In genomic region chr11:93225642-93226041, GRCh38 we compare ENCODE assay signal across 9 cellular contexts. TPM values are rescaled to one million over a fixed set of nuclear protein-coding genes. Genes with fewer than 3 reads are reported as not detected.
DNase-seq lines count a peak whose midpoint lies in the region; ATAC-seq and TF ChIP-seq lines count a peak whose summit lies in the region.
"Had no signal": no experiment of that assay in that cellular context is flagged by ENCODE, and none has a peak within 500 bp of the region (broad histone marks: within the 10 kb centered on the region; RNA-seq: fewer than 3 reads in every experiment).

No MANE protein-coding gene starts in this region.

- no peaks in the 10 kb centered on the region for H3K4me1 ChIP-seq in OCI-LY3 (ENCODE audit: low read length)
- H3K4me1 ChIP-seq in foreskin keratinocyte: no peaks in the 10 kb centered on the region

- H3K79me2 ChIP-seq in OCI-LY3 (ENCODE audit: low read length): no peaks in the 10 kb centered on the region

- TF ChIP-seq CTCF in AG04450 (IDR thresholded peaks at IDR 0.05; ENCODE audit: low read depth, low read length) (peak; percentile 24; the same call in 1 of the 2 replicates), OCI-LY3 (IDR thresholded peaks at IDR 0.05; ENCODE audit: low read depth, low read length) (peak; percentile 59), foreskin keratinocyte (conservative IDR thresholded peaks at IDR 0.05) (peak; percentile 58)

- CTCF ChIA-PET in AG04450 (lab: Charles Lee): interaction anchor here (0.6 to 5.4 kb wide), 17 partner anchors 9 to 1014 kb away, joined by 3 to 92 read pairs (median 4); no protein-coding TSS in a partner anchor

- no peaks in the 10 kb centered on the region for H3K9me3 ChIP-seq in AG04450 (ENCODE audit: control insufficient read depth, insufficient read depth, low read length)
- H3K9me3 ChIP-seq in OCI-LY3 (ENCODE audit: insufficient read depth, low read length): no peaks in the 10 kb centered on the region

- POLR2A ChIA-PET in AG04450 (lab: Yijun Ruan, JAX): no interaction called here

- H3K27ac ChIP-seq in AG04450 (ENCODE audit: low read depth, low read length): no peak overlapping the region
- H3K27ac ChIP-seq in OCI-LY3 (ENCODE audit: low read length): no peak overlapping the region
- no peak overlapping the region for H3K27ac ChIP-seq in foreskin keratinocyte
- H3K27ac ChIP-seq: skin epidermis had no signal

- no peak overlapping the region for H3K9ac ChIP-seq in OCI-LY3 (ENCODE audit: low read length)

- H3K36me3 ChIP-seq in OCI-LY3 (replicated peaks; ENCODE audit: low read depth, low read length): no peaks in the 10 kb centered on the region

- H3K4me3 ChIP-seq in AG04450 (ENCODE audit: low read depth, low read length) (no peak overlapping the region), OCI-LY3 (ENCODE audit: low read length) (no peak overlapping the region)
- H3K4me3 ChIP-seq: skin epidermis had no signal

- no peak for DNase-seq in AG04450 (ENCODE audit: low read depth, low spot score)
- DNase-seq in H4 (ENCODE audit: low spot score): peak; percentile 11
- DNase-seq in foreskin keratinocyte: no peak
- no peak for DNase-seq in GDM1 (lab: John Stamatoyannopoulos, UW)
- no peak for DNase-seq in kidney glomerular epithelial cell (lab: John Stamatoyannopoulos, UW)
- DNase-seq in ureter (ENCODE audit: low spot score): no peak

- H4K20me1 ChIP-seq in OCI-LY3 (ENCODE audit: insufficient read depth, low read length): no peaks in the 10 kb centered on the region

- H2AFZ ChIP-seq in OCI-LY3 (ENCODE audit: low read depth, low read length): no peak overlapping the region

- H3K27me3 ChIP-seq in AG04450 (ENCODE audit: control insufficient read depth, insufficient read depth, low read length) (peaks cover 3% of the 10 kb centered on the region), OCI-LY3 (ENCODE audit: low read depth, low read length) (no peaks in the 10 kb centered on the region), foreskin keratinocyte (peaks cover 11% of the 10 kb centered on the region)

- no peak overlapping the region for H3K4me2 ChIP-seq in OCI-LY3 (ENCODE audit: low read length)

- ATAC-seq in foreskin keratinocyte: no peak
- ATAC-seq in HG03135 (IDR thresholded peaks at IDR 0.05; ENCODE audit: unreplicated experiment): no peak

RNA-seq across cellular contexts. Expression of gene SLC36A4, which starts 27.9 kb away (rescaled TPM):
- polyA plus RNA-seq in AG04450 (2011; rRNA removed) (15.4 and 17.7 TPM in 2 replicates), foreskin keratinocyte (3.0 and 4.2 TPM in 2 replicates)
- polyA minus RNA-seq in AG04450 (2011; rRNA and poly(A)+ RNA removed): 8.8 and 22.3 TPM in 2 replicates
- 2.9 and 10.0 TPM in 2 replicates for total RNA-seq in H4 (2014; rRNA removed; shearing (Covaris generic))
- total RNA-seq in foreskin keratinocyte (5.5 and 7.6 TPM in 2 replicates), ureter (12.6 TPM)
